In the genomic region with DNA sequence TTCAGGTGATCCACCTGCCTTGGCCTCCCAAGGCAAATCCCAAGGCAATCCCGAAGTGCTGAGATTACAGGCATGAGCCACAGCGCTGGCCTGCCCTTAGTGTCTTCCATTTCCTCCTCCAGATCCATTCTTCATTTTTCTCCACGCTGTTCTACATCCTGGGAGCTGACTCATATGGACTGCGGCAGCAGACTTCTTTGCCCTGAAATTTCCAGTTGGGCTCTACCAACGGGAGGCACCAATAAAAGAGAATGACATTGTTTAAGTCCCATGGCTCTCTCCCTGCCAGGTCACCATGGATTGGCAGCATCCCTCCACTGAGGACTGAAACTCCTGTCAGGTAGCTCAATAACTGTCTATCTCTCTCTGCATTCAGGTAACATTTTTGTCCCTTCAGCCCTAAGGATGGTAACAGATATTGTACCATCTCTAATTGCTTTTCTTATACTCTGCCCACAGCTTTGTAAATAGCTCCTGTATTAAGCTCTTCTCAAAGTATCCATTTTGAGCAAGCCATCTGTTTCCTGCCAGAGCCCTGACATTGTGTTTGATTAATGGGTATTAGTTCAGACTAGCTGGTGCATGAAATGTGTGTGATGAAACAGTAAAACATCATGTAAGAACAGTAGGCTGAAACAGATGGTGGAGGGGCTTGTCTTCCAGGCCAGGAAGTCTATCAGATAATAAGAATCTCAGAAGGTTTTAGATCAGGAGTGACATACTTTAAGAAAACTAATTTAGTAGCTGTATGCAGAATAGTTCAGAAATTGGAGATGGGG, we compare ENCODE assay signal across 8 cellular contexts. TPM values are rescaled to one million over a fixed set of nuclear protein-coding genes. Genes with fewer than 3 reads are reported as not detected.
A peak's percentile ranks its signal among the peaks of the same experiment; 100 is the strongest.
DNase-seq lines count a peak whose midpoint lies in the region; ATAC-seq and TF ChIP-seq lines count a peak whose summit lies in the region.

No MANE protein-coding gene starts in this region.

- H3K27ac ChIP-seq in PC-3 (ENCODE audit: low read length) (no peak overlapping the region), brain microvascular endothelial cell (no peak overlapping the region)

- H3K27me3 ChIP-seq in BE2C (no peaks in the 10 kb centered on the region), PC-3 (ENCODE audit: low read length) (no peaks in the 10 kb centered on the region), brain microvascular endothelial cell (replicated peaks) (no peaks in the 10 kb centered on the region)

- no peaks in the 10 kb centered on the region for H3K9me2 ChIP-seq in PC-3 (replicated peaks; ENCODE audit: low read length)

- H3K4me1 Mint-ChIP-seq in CD14-positive monocyte, result peaks cover 18% of the 10 kb centered on the region

- H3K27me3 Mint-ChIP-seq in CD14-positive monocyte (ENCODE audit: low read depth in 3 of 3), result peaks cover 0 to 6% (median 0%) of the 10 kb centered on the region in 3 donors

- POLR2A ChIA-PET in PC-3 (lab: Charles Lee; ENCODE audit: unreplicated experiment), result interaction anchor here (0.6 kb wide), 2 partner anchors 40 to 61 kb away, joined by 6 to 21 read pairs; no protein-coding TSS in a partner anchor

- H2AFZ ChIP-seq in PC-3 (ENCODE audit: low read length), result no peak overlapping the region

- intact Hi-C loops in PC-3 (cut with micrococcal nuclease), result no loop called here
- intact Hi-C loops in CD14-positive monocyte (cut with micrococcal nuclease), result loop anchor here (10.0 kb wide), 2 partner anchors 152 to 432 kb away; partner anchors contain the start of gene SRF (in 1 of the 2)

- peaks cover 0 to 4% of the 10 kb centered on the region in 2 donors for H3K36me3 Mint-ChIP-seq in CD14-positive monocyte

- in situ Hi-C loops in brain microvascular endothelial cell (cut with HindIII; ENCODE audit: low pct_ligation_motif_present, low sequenced_read_pairs), result no loop called here

- H3K4me3 ChIP-seq in BE2C (ENCODE audit: low read depth, low read length), result peak overlapping the region; percentile 5; the same call in 1 of the 2 replicates
- H3K4me3 ChIP-seq in PC-3 (ENCODE audit: low read length), result no peak overlapping the region
- no peak overlapping the region for H3K4me3 ChIP-seq in fibroblast of the aortic adventitia (ENCODE audit: low read depth, low read length)
- no peak overlapping the region for H3K4me3 ChIP-seq in brain microvascular endothelial cell (ENCODE audit: low read depth, low read length)

- H3K27ac Mint-ChIP-seq in CD14-positive monocyte, result peak overlapping the region in 1 of 7 donors; percentile 79

- TF ChIP-seq CTCF in BE2C (IDR thresholded peaks at IDR 0.05; ENCODE audit: low read depth, low read length) (no peak), PC-3 (conservative IDR thresholded peaks at IDR 0.05; ENCODE audit: low read depth, low read length) (no peak), fibroblast of the aortic adventitia (IDR thresholded peaks at IDR 0.05; ENCODE audit: insufficient read depth, low read length) (no peak), CD14-positive monocyte (IDR thresholded peaks at IDR 0.05) (no peak), brain microvascular endothelial cell (IDR thresholded peaks at IDR 0.05; ENCODE audit: low read depth, low read length, missing control alignments) (no peak)

- H3K4me1 ChIP-seq in BE2C, result peaks cover 9% of the 10 kb centered on the region
- peaks cover 7% of the 10 kb centered on the region; the same call in 1 of the 2 replicates for H3K4me1 ChIP-seq in PC-3 (ENCODE audit: insufficient read depth, low read length)

- peaks cover 9% of the 10 kb centered on the region; the same call in 1 of the 2 replicates for H4K20me1 ChIP-seq in PC-3 (ENCODE audit: low read length)

- H3K4me3 Mint-ChIP-seq in CD14-positive monocyte, result no peak overlapping the region

- CTCF ChIA-PET in PC-3 (lab: Charles Lee), result no interaction called here

- no peaks in the 10 kb centered on the region for H3F3A ChIP-seq in PC-3 (ENCODE audit: low read length, unreplicated experiment)

- peaks cover 4% of the 10 kb centered on the region; the same call in 1 of the 2 replicates for H3K36me3 ChIP-seq in BE2C
- H3K36me3 ChIP-seq in PC-3 (ENCODE audit: low read depth, low read length), result no peaks in the 10 kb centered on the region
- H3K36me3 ChIP-seq in brain microvascular endothelial cell (replicated peaks), result no peaks in the 10 kb centered on the region

- H3K79me2 ChIP-seq in PC-3 (ENCODE audit: low read length), result peaks cover 27% of the 10 kb centered on the region

- no TSS peak for BruUV-seq in PC-3 (replicated peaks; lab: Mats Ljungman, UMichigan)

- no peaks in the 10 kb centered on the region for H3K9me3 ChIP-seq in BE2C
- H3K9me3 ChIP-seq in PC-3 (ENCODE audit: low read length), result no peaks in the 10 kb centered on the region

- no peak for ATAC-seq in PC-3

- no peak overlapping the region for H3K4me2 ChIP-seq in PC-3 (ENCODE audit: low read length)

- H3K9ac ChIP-seq in PC-3 (ENCODE audit: low read length), result no peak overlapping the region

- peaks cover 0 to 1% (median 0%) of the 10 kb centered on the region in 7 donors for H3K9me3 Mint-ChIP-seq in CD14-positive monocyte

- DNase-seq in BE2C (peak; percentile 57), LHCN-M2 (ENCODE audit: low read depth) (peak; percentile 53), PC-3 (peak; percentile 44), fibroblast of the aortic adventitia (ENCODE audit: low read depth) (peak; percentile 84), C1 segment of cervical spinal cord (lab: John Stamatoyannopoulos, UW) (no peak), CD14-positive monocyte (ENCODE audit: low spot score) (no peak), brain microvascular endothelial cell (no peak), mucosa of gallbladder (ENCODE audit: low spot score) (no peak)

RNA-seq across cellular contexts. Expression of gene TBCC, which starts 3.6 kb away (rescaled TPM):
- polyA plus RNA-seq in BE2C (2012; ENCODE audit: insufficient read depth, insufficient read length, low read depth), result 134 TPM
- total RNA-seq in LHCN-M2 (2014; rRNA removed), result 42.8 and 48.3 TPM in 2 replicates
- 18.9 TPM for polyA plus RNA-seq in LHCN-M2 (2012)
- 32.3 and 36.5 TPM in 2 replicates for total RNA-seq in PC-3 (2014; rRNA removed)
- 19.3 and 31.1 TPM in 2 replicates for total RNA-seq in fibroblast of the aortic adventitia (ENCODE audit: low replicate concordance)
- 10 to 100 TPM; 30.7 to 31.3 TPM for polyA plus RNA-seq in CD14-positive monocyte
- total RNA-seq in mucosa of gallbladder, result 19.7 TPM

RNA-seq across cellular contexts. Expression of gene PRPH2, which starts 19.9 kb away (rescaled TPM):
- not detected for polyA plus RNA-seq in BE2C (2012; ENCODE audit: insufficient read depth, insufficient read length, low read depth)
- total RNA-seq in LHCN-M2 (2014; rRNA removed) (2.1 and 2.6 TPM in 2 replicates), PC-3 (2014; rRNA removed) (not detected in 2 replicates), fibroblast of the aortic adventitia (ENCODE audit: low replicate concordance) (0.72 and 1.3 TPM in 2 replicates), mucosa of gallbladder (1.7 TPM)
- 3.4 TPM for polyA plus RNA-seq in LHCN-M2 (2012)
- polyA plus RNA-seq in CD14-positive monocyte, result not detected

RNA-seq across cellular contexts. Expression of gene BICRAL, which starts 39.5 kb away (rescaled TPM):
- 5.7 TPM for polyA plus RNA-seq in BE2C (2012; ENCODE audit: insufficient read depth, insufficient read length, low read depth)
- 4.5 and 6.1 TPM in 2 replicates for total RNA-seq in LHCN-M2 (2014; rRNA removed)
- 2.2 TPM for polyA plus RNA-seq in LHCN-M2 (2012)
- 3.3 and 3.5 TPM in 2 replicates for total RNA-seq in PC-3 (2014; rRNA removed)
- total RNA-seq in fibroblast of the aortic adventitia (ENCODE audit: low replicate concordance), result 7.7 and 15.8 TPM in 2 replicates
- polyA plus RNA-seq in CD14-positive monocyte, result 1 to 10 TPM; 1.6 to 2.2 TPM
- 18.1 TPM for total RNA-seq in mucosa of gallbladder

Comparison
In these comparisons a context has a peak if more than half of its experiments do, and no peak if none do; other contexts are left out.
1. DNase-seq: peak in BE2C (single experiment), LHCN-M2 (single experiment), PC-3 (single experiment) and fibroblast of the aortic adventitia (single experiment); none in C1 segment of cervical spinal cord (0 of 14), CD14-positive monocyte (single experiment), brain microvascular endothelial cell (single experiment) and mucosa of gallbladder (single experiment).